In the genomic region with DNA sequence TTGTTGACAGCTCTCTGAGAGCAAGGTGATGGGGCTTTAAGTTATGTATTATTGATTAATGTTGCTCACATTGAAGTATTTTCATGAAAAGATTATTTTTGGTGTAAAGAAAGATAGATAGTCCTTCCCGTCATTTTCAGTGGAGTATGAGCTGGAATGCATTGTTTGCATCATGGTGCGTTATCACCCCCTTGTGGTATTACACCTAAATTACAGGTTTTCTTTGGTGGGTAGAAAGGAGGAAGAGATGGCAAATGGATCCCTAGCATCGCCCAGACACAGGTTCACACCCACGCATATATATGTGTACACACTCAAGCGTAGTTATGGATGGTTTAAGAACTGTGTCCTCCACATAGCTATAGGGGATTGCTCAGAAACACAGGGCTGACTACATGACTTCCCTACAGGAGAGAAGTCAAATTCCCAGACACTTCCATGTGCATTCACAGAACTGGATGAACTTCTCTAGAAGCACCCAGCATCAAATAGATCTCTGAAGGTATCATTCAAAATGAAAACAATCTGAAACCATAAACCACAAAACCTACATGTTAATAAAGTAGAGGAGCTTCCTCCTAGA, we compare ENCODE assay signal across 10 cellular contexts. TPM values are rescaled to one million over a fixed set of nuclear protein-coding genes. Genes with fewer than 3 reads are reported as not detected.
DNase-seq lines count a peak whose midpoint lies in the region; ATAC-seq and TF ChIP-seq lines count a peak whose summit lies in the region.
"Had no signal": no experiment of that assay in that cellular context is flagged by ENCODE, and none has a peak within 500 bp of the region (broad histone marks: within the 10 kb centered on the region; RNA-seq: fewer than 3 reads in every experiment).

No MANE protein-coding gene starts in this region.

- no peaks in the 10 kb centered on the region for H3K4me1 Mint-ChIP-seq in neural crest cell

- H3K27ac Mint-ChIP-seq in neural crest cell (ENCODE audit: unreplicated experiment), result no peak overlapping the region

- H3K27me3 Mint-ChIP-seq in neural crest cell (ENCODE audit: low read depth), result peaks cover 4% of the 10 kb centered on the region

- H3K4me3 Mint-ChIP-seq in neural crest cell, result no peak overlapping the region

- peaks cover 8% of the 10 kb centered on the region for H3K9me3 Mint-ChIP-seq in neural crest cell

- peak; percentile 59 for TF ChIP-seq CTCF in neural crest cell (conservative IDR thresholded peaks at IDR 0.05)

- ATAC-seq in HG02678 (IDR thresholded peaks at IDR 0.05; ENCODE audit: unreplicated experiment), result no peak

- DNase-seq in DMS53 (lab: John Stamatoyannopoulos, UW) (peak; percentile 54), DMS53 treated with DMSO at 0.1 percent for 48 hours (lab: John Stamatoyannopoulos, UW; ENCODE audit: unreplicated experiment) (no peak), NCI-H82 treated with DMSO at 0.1 percent for 48 hours (lab: John Stamatoyannopoulos, UW; ENCODE audit: unreplicated experiment) (peak; percentile 0), ecto neural progenitor cell (ENCODE audit: low spot score) (peak; percentile 32), neural crest cell (ENCODE audit: low read depth, low spot score) (no peak), DMS79 (lab: John Stamatoyannopoulos, UW) (no peak), DMS153 treated with DMSO at 0.1 percent for 48 hours (lab: John Stamatoyannopoulos, UW; ENCODE audit: unreplicated experiment) (no peak)
- DNase-seq: NCI-H2227 treated with DMSO at 0.1 percent for 48 hours had no signal

- H3K36me3 Mint-ChIP-seq in neural crest cell (ENCODE audit: low read depth), result no peaks in the 10 kb centered on the region

RNA-seq across cellular contexts. Expression of a gene that starts 14.4 kb away (rescaled TPM):
- not detected in 2 replicates for total RNA-seq in neural crest cell
- total RNA-seq: omental fat pad had no signal

RNA-seq across cellular contexts. Expression of a gene that starts 15.6 kb away (rescaled TPM):
- not detected in 2 replicates for total RNA-seq in neural crest cell

RNA-seq across cellular contexts. Expression of a gene that starts 59.0 kb away (rescaled TPM):
- total RNA-seq in neural crest cell, result not detected in 2 replicates
- total RNA-seq: omental fat pad had no signal

Comparison
In these comparisons a context has a peak if more than half of its experiments do, and no peak if none do; other contexts are left out.
1. DNase-seq: peak in DMS53 (single experiment), NCI-H82 treated with DMSO at 0.1 percent for 48 hours (single experiment) and ecto neural progenitor cell (single experiment); none in DMS53 treated with DMSO at 0.1 percent for 48 hours (single experiment), neural crest cell (single experiment), DMS79 (single experiment) and DMS153 treated with DMSO at 0.1 percent for 48 hours (single experiment).